18 cellular contexts compared by ENCODE assay signal in genomic region chr1:12346483-12347155, GRCh38.
DNase-seq lines count a peak whose midpoint lies in the region; ATAC-seq and TF ChIP-seq lines count a peak whose summit lies in the region.
"Had no signal": no experiment of that assay in that cellular context is flagged by ENCODE, and none has a peak within 500 bp of the region (broad histone marks: within the 10 kb centered on the region; RNA-seq: fewer than 3 reads in every experiment).

No MANE protein-coding gene starts in this region.

- ATAC-seq in Right ventricle myocardium inferior (no peak), right lobe of liver (peak; percentile 48 to 70 (median 56))
- ATAC-seq in activated CD8-positive, alpha-beta T cell treated with anti-CD3 and anti-CD28 coated beads for 36 hours: no peak
- ATAC-seq: gastroesophageal sphincter, right cardiac atrium had no signal

- DNase-seq in left ventricle myocardium inferior (no peak), Right ventricle myocardium inferior (ENCODE audit: missing footprints) (no peak), right lobe of liver (no peak), putamen (ENCODE audit: low spot score) (no peak), CD14-positive monocyte (ENCODE audit: low spot score) (no peak), right atrium auricular region (ENCODE audit: low spot score) (no peak)
- no peak for DNase-seq in activated CD8-positive, alpha-beta T cell treated with anti-CD3 and anti-CD28 coated beads for 36 hours
- DNase-seq: kidney glomerular epithelial cell; NCI-H1436 treated with DMSO at 0.1 percent for 48 hours; NCI-H774; OCI-M1; right cardiac atrium; SHP77 treated with DMSO at 0.1 percent for 48 hours; stimulated activated naive B cell treated with anti-CD40 and anti-IgM and Interleukin-4, amounts not matched to agents 10 μg/mL and 1 μg/mL and 100 μg/mL, for 72 hours; tibial artery had no signal

- WGBS in right lobe of liver (ENCODE audit: insufficient coverage, low coverage, low lambda C conversion rate, missing lambda C conversion rate): 27% methylated on average over 5 of the region's 5 CpGs

- CTCF ChIA-PET in activated CD8-positive, alpha-beta T cell treated with anti-CD3 and anti-CD28 coated beads for 36 hours (lab: Charles Lee): interaction anchor here (0.7 kb wide), 2 partner anchors 132 to 222 kb away, joined by 3 read pairs; no protein-coding TSS in a partner anchor

- H3K9me3 Mint-ChIP-seq in activated CD8-positive, alpha-beta T cell treated with anti-CD3 and anti-CD28 coated beads for 36 hours: peaks cover 3% of the 10 kb centered on the region
- peaks cover 0 to 5% (median 2%) of the 10 kb centered on the region in 7 donors for H3K9me3 Mint-ChIP-seq in CD14-positive monocyte

- peaks cover 62% of the 10 kb centered on the region for H3K36me3 ChIP-seq in left ventricle myocardium inferior
- H3K36me3 ChIP-seq in right lobe of liver: peaks cover 0 to 21% (median 9%) of the 10 kb centered on the region in 4 donors
- peaks cover 64% of the 10 kb centered on the region for H3K36me3 ChIP-seq in right atrium auricular region

- H3K36me3 Mint-ChIP-seq in activated CD8-positive, alpha-beta T cell treated with anti-CD3 and anti-CD28 coated beads for 36 hours (ENCODE audit: low read depth): peaks cover 70% of the 10 kb centered on the region
- H3K36me3 Mint-ChIP-seq in CD14-positive monocyte: peaks cover 62 to 73% of the 10 kb centered on the region in 2 donors

- H3K27me3 ChIP-seq in left ventricle myocardium inferior (ENCODE audit: low read depth): no peaks in the 10 kb centered on the region
- H3K27me3 ChIP-seq in right lobe of liver: no peaks in the 10 kb centered on the region
- no peaks in the 10 kb centered on the region for H3K27me3 ChIP-seq in right atrium auricular region
- H3K27me3 ChIP-seq: gastroesophageal sphincter, tibial artery had no signal

- POLR2A ChIA-PET in activated CD8-positive, alpha-beta T cell treated with anti-CD3 and anti-CD28 coated beads for 36 hours (lab: Charles Lee): no interaction called here

- TF ChIP-seq CTCF in left ventricle myocardium inferior (IDR thresholded peaks at IDR 0.05; ENCODE audit: borderline replicate concordance) (no peak), right lobe of liver (IDR thresholded peaks at IDR 0.05) (no peak), CD14-positive monocyte (IDR thresholded peaks at IDR 0.05) (no peak), right atrium auricular region (IDR thresholded peaks at IDR 0.05) (no peak)
- TF ChIP-seq CTCF in activated CD8-positive, alpha-beta T cell treated with anti-CD3 and anti-CD28 coated beads for 36 hours (IDR thresholded peaks at IDR 0.05): no peak

- H3K9me3 ChIP-seq in left ventricle myocardium inferior (replicated peaks) (peaks cover 12% of the 10 kb centered on the region), right lobe of liver (no peaks in the 10 kb centered on the region), right atrium auricular region (peaks cover 0 to 13% of the 10 kb centered on the region in 2 donors)
- H3K9me3 ChIP-seq: tibial artery had no signal

- H3K27ac Mint-ChIP-seq in activated CD8-positive, alpha-beta T cell treated with anti-CD3 and anti-CD28 coated beads for 36 hours: peak overlapping the region; percentile 94
- peak overlapping the region in 1 of 7 donors; percentile 18 for H3K27ac Mint-ChIP-seq in CD14-positive monocyte

- TF ChIP-seq POLR2A in right lobe of liver (IDR thresholded peaks at IDR 0.05): no peak

- no peak overlapping the region for H3K4me3 Mint-ChIP-seq in activated CD8-positive, alpha-beta T cell treated with anti-CD3 and anti-CD28 coated beads for 36 hours
- no peak overlapping the region for H3K4me3 Mint-ChIP-seq in CD14-positive monocyte

- H3K4me1 Mint-ChIP-seq in activated CD8-positive, alpha-beta T cell treated with anti-CD3 and anti-CD28 coated beads for 36 hours (ENCODE audit: low read depth): peaks cover 53% of the 10 kb centered on the region
- H3K4me1 Mint-ChIP-seq in CD14-positive monocyte: peaks cover 38% of the 10 kb centered on the region

- peak overlapping the region; percentile 55 for H3K27ac ChIP-seq in left ventricle myocardium inferior (replicated peaks)
- peak overlapping the region in 2 of 3 donors; percentile 9 to 24 for H3K27ac ChIP-seq in right lobe of liver
- peak overlapping the region; percentile 63 for H3K27ac ChIP-seq in temporal lobe (ENCODE audit: low read depth, low read length)
- no peak overlapping the region for H3K27ac ChIP-seq in right atrium auricular region

- H3K27me3 Mint-ChIP-seq in activated CD8-positive, alpha-beta T cell treated with anti-CD3 and anti-CD28 coated beads for 36 hours: no peaks in the 10 kb centered on the region
- H3K27me3 Mint-ChIP-seq in CD14-positive monocyte (ENCODE audit: low read depth in 3 of 3): no peaks in the 10 kb centered on the region
- H3K27me3 Mint-ChIP-seq: activated CD4-positive, alpha-beta memory T cell treated with anti-CD3 and anti-CD28 coated beads for 36 hours; stimulated activated naive B cell treated with anti-CD40 and anti-IgM and Interleukin-4, amounts not matched to agents 10 μg/mL and 1 μg/mL and 100 μg/mL, for 72 hours had no signal

- H3K4me3 ChIP-seq in left ventricle myocardium inferior (no peak overlapping the region), right lobe of liver (no peak overlapping the region), right atrium auricular region (no peak overlapping the region)
- H3K4me3 ChIP-seq: gastroesophageal sphincter, tibial artery had no signal

- intact Hi-C loops in left ventricle myocardium inferior (cut with micrococcal nuclease): no loop called here
- intact Hi-C loops in Right ventricle myocardium inferior (cut with DNase I): loop anchor here (10.0 kb wide), 1 partner anchor 268 kb away; the partner anchor contains the start of gene DHRS3
- intact Hi-C loops in activated CD8-positive, alpha-beta T cell treated with anti-CD3 and anti-CD28 coated beads for 36 hours (cut with micrococcal nuclease): no loop called here
- intact Hi-C loops in right lobe of liver (cut with DNase I): no loop called here
- intact Hi-C loops in CD14-positive monocyte (cut with micrococcal nuclease): no loop called here

- H3K4me1 ChIP-seq in left ventricle myocardium inferior (peaks cover 76% of the 10 kb centered on the region), right lobe of liver (peaks cover 0 to 30% (median 4%) of the 10 kb centered on the region in 4 donors), right atrium auricular region (peaks cover 0 to 43% of the 10 kb centered on the region in 2 donors)

Comparison
In these comparisons a context has a peak if more than half of its experiments do, and no peak if none do; other contexts are left out.
1. H3K27ac ChIP-seq: peak in left ventricle myocardium inferior (single experiment), right lobe of liver (2 of 3) and temporal lobe (single experiment); none in right atrium auricular region (0 of 2).
2. ATAC-seq: peak in right lobe of liver (4 of 4); none in Right ventricle myocardium inferior (single experiment) and activated CD8-positive, alpha-beta T cell treated with anti-CD3 and anti-CD28 coated beads for 36 hours (single experiment).